ENCODE assay signal across 10 cellular contexts in genomic region chr9:126420643-126421564, GRCh38.
A peak's percentile ranks its signal among the peaks of the same experiment; 100 is the strongest.
DNase-seq lines count a peak whose midpoint lies in the region; ATAC-seq and FAIRE-seq lines count a peak whose summit lies in the region.
"Had no signal": no experiment of that assay in that cellular context is flagged by ENCODE, and none has a peak within 500 bp of the region (broad histone marks: within the 10 kb centered on the region; RNA-seq: fewer than 3 reads in every experiment).

No MANE protein-coding gene starts in this region.

- no peak for ATAC-seq in HG03196 (IDR thresholded peaks at IDR 0.05; ENCODE audit: unreplicated experiment)
- ATAC-seq in GM21423 (IDR thresholded peaks at IDR 0.05; ENCODE audit: unreplicated experiment) = no peak
- ATAC-seq: stimulated activated memory B cell treated with anti-CD40 and anti-IgM and Interleukin-4, amounts not matched to agents 10 μg/mL and 1 μg/mL and 100 μg/mL, for 72 hours had no signal

- FAIRE-seq in islet of Langerhans (lab: Jason Lieb, UNC) = peak; percentile 100

- peak; percentile 79 for DNase-seq in DMS153 (lab: John Stamatoyannopoulos, UW)
- DNase-seq in NCI-H128 (lab: John Stamatoyannopoulos, UW; ENCODE audit: unreplicated experiment) = peak; percentile 55
- DNase-seq in SHP77 treated with DMSO at 0.1 percent for 48 hours (lab: John Stamatoyannopoulos, UW) = peak; percentile 58
- no peak for DNase-seq in GM03348 (ENCODE audit: low spot score)
- no peak for DNase-seq in GM19238 (ENCODE audit: insufficient read length, low spot score)
- DNase-seq: CD4-positive, alpha-beta T cell had no signal

Comparison
In these comparisons a context has a peak if more than half of its experiments do, and no peak if none do; other contexts are left out.
1. DNase-seq: peak in DMS153 (single experiment), NCI-H128 (single experiment) and SHP77 treated with DMSO at 0.1 percent for 48 hours (single experiment); none in GM03348 (single experiment) and GM19238 (single experiment).